8 cellular contexts compared by ENCODE assay signal in genomic region chr19:35931161-35931873, GRCh38. TPM values are rescaled to one million over a fixed set of nuclear protein-coding genes. Genes with fewer than 3 reads are reported as not detected.
DNase-seq lines count a peak whose midpoint lies in the region; ATAC-seq and TF ChIP-seq lines count a peak whose summit lies in the region.

No MANE protein-coding gene starts in this region.

- no peaks in the 10 kb centered on the region for H3K27me3 Mint-ChIP-seq in activated T-helper 1 cell treated with anti-CD3 and anti-CD28 coated beads, Interleukin-12 subunit alpha, Interleukin-12 subunit beta, Interleukin-2, Interleukin-4 antibody, amounts not matched to agents 30 ng/mL and 10 ng/mL and 1 ng/mL, durations not matched to agents 14 hours and 24 hours and 36 hours (ENCODE audit: insufficient read depth)
- no peaks in the 10 kb centered on the region for H3K27me3 Mint-ChIP-seq in naive thymus-derived CD4-positive, alpha-beta T cell
- H3K27me3 Mint-ChIP-seq in stimulated activated naive B cell treated with anti-CD40 and anti-IgM and Interleukin-4, amounts not matched to agents 10 μg/mL and 1 μg/mL and 100 μg/mL, for 72 hours: peaks cover 6 to 7% of the 10 kb centered on the region in 2 donors

- H3K9me3 Mint-ChIP-seq in activated T-helper 1 cell treated with anti-CD3 and anti-CD28 coated beads, Interleukin-12 subunit alpha, Interleukin-12 subunit beta, Interleukin-2, Interleukin-4 antibody, amounts not matched to agents 30 ng/mL and 10 ng/mL and 1 ng/mL, durations not matched to agents 14 hours and 24 hours and 36 hours: peaks cover under 1% of the 10 kb centered on the region
- H3K9me3 Mint-ChIP-seq in naive thymus-derived CD4-positive, alpha-beta T cell: peaks cover 0 to 4% (median 2%) of the 10 kb centered on the region in 11 donors
- H3K9me3 Mint-ChIP-seq in stimulated activated naive B cell treated with anti-CD40 and anti-IgM and Interleukin-4, amounts not matched to agents 10 μg/mL and 1 μg/mL and 100 μg/mL, for 72 hours: peaks cover 2 to 5% of the 10 kb centered on the region in 2 donors

- peak; percentile 76 to 87 for TF ChIP-seq POLR2A in Peyer's patch (IDR thresholded peaks at IDR 0.05)

- H3K36me3 Mint-ChIP-seq in activated T-helper 1 cell treated with anti-CD3 and anti-CD28 coated beads, Interleukin-12 subunit alpha, Interleukin-12 subunit beta, Interleukin-2, Interleukin-4 antibody, amounts not matched to agents 30 ng/mL and 10 ng/mL and 1 ng/mL, durations not matched to agents 14 hours and 24 hours and 36 hours (ENCODE audit: low read depth): no peaks in the 10 kb centered on the region
- H3K36me3 Mint-ChIP-seq in naive thymus-derived CD4-positive, alpha-beta T cell: peaks cover 0 to 10% (median 4%) of the 10 kb centered on the region in 5 donors
- H3K36me3 Mint-ChIP-seq in stimulated activated naive B cell treated with anti-CD40 and anti-IgM and Interleukin-4, amounts not matched to agents 10 μg/mL and 1 μg/mL and 100 μg/mL, for 72 hours: peaks cover 4 to 5% of the 10 kb centered on the region in 2 donors

- POLR2A ChIA-PET in naive thymus-derived CD4-positive, alpha-beta T cell (lab: Charles Lee): interaction anchor here (0.7 to 4.4 kb wide), 16 partner anchors 18 to 226 kb away, joined by 3 to 49 read pairs (median 5); partner anchors contain the start of genes KIRREL2, NFKBID, PSENEN and U2AF1L4

- peak; percentile 100 for DNase-seq in Daoy (ENCODE audit: low read depth)
- DNase-seq in Peyer's patch: peak; percentile 99 to 100 (median 99)
- DNase-seq in activated T-helper 1 cell treated with anti-CD3 and anti-CD28 coated beads, Interleukin-12 subunit alpha, Interleukin-12 subunit beta, Interleukin-2, Interleukin-4 antibody, amounts not matched to agents 30 ng/mL and 10 ng/mL and 1 ng/mL, durations not matched to agents 14 hours and 24 hours and 36 hours (ENCODE audit: low spot score): peak; percentile 100
- peak; percentile 99 for DNase-seq in fibroblast of gingiva (ENCODE audit: low read depth)
- DNase-seq in naive thymus-derived CD4-positive, alpha-beta T cell: peak; percentile 96 to 100 (median 100)
- peak; percentile 100 for DNase-seq in stimulated activated naive B cell treated with anti-CD40 and anti-IgM and Interleukin-4, amounts not matched to agents 10 μg/mL and 1 μg/mL and 100 μg/mL, for 72 hours

- TF ChIP-seq CTCF in Peyer's patch (IDR thresholded peaks at IDR 0.05): peak; percentile 89 to 99 (median 96)

- H3K9me3 ChIP-seq in KOPT-K1 (ENCODE audit: insufficient read depth, low read length, poor library complexity, severe bottlenecking) (no peaks in the 10 kb centered on the region), Peyer's patch (no peaks in the 10 kb centered on the region)
- H3K9me3 ChIP-seq in naive thymus-derived CD4-positive, alpha-beta T cell (ENCODE audit: control insufficient read depth in 2 of 3, low read length in 3 of 3): no peaks in the 10 kb centered on the region

- peak; percentile 90 for ATAC-seq in GM21786 (IDR thresholded peaks at IDR 0.05; ENCODE audit: unreplicated experiment)
- peak; percentile 98 for ATAC-seq in naive thymus-derived CD4-positive, alpha-beta T cell
- ATAC-seq in stimulated activated naive B cell treated with anti-CD40 and anti-IgM and Interleukin-4, amounts not matched to agents 10 μg/mL and 1 μg/mL and 100 μg/mL, for 72 hours (replicated peaks): peak; percentile 90 to 91

- peak overlapping the region; percentile 15 to 28 (median 20) for H3K4me3 ChIP-seq in Peyer's patch
- peak overlapping the region; percentile 59 for H3K4me3 ChIP-seq in naive thymus-derived CD4-positive, alpha-beta T cell (ENCODE audit: low read length)

- H3K27ac Mint-ChIP-seq in activated T-helper 1 cell treated with anti-CD3 and anti-CD28 coated beads, Interleukin-12 subunit alpha, Interleukin-12 subunit beta, Interleukin-2, Interleukin-4 antibody, amounts not matched to agents 30 ng/mL and 10 ng/mL and 1 ng/mL, durations not matched to agents 14 hours and 24 hours and 36 hours: peak overlapping the region; percentile 81
- peak overlapping the region; percentile 51 to 98 (median 90) for H3K27ac Mint-ChIP-seq in naive thymus-derived CD4-positive, alpha-beta T cell
- H3K27ac Mint-ChIP-seq in stimulated activated naive B cell treated with anti-CD40 and anti-IgM and Interleukin-4, amounts not matched to agents 10 μg/mL and 1 μg/mL and 100 μg/mL, for 72 hours: peak overlapping the region; percentile 70

- no peaks in the 10 kb centered on the region for H3K27me3 ChIP-seq in Peyer's patch
- H3K27me3 ChIP-seq in naive thymus-derived CD4-positive, alpha-beta T cell (ENCODE audit: control insufficient read depth in 2 of 2, insufficient read depth in 2 of 2, low read length in 2 of 2): no peaks in the 10 kb centered on the region

- no peaks in the 10 kb centered on the region for H3K36me3 ChIP-seq in KOPT-K1 (ENCODE audit: insufficient read depth, low read length)
- H3K36me3 ChIP-seq in Peyer's patch: no peaks in the 10 kb centered on the region
- H3K36me3 ChIP-seq in naive thymus-derived CD4-positive, alpha-beta T cell (ENCODE audit: control insufficient read depth in 2 of 3, insufficient read depth in 3 of 3, low read length in 3 of 3): no peaks in the 10 kb centered on the region

- H3K4me1 ChIP-seq in Peyer's patch: peaks cover 0 to 18% (median 10%) of the 10 kb centered on the region in 4 donors
- H3K4me1 ChIP-seq in naive thymus-derived CD4-positive, alpha-beta T cell (ENCODE audit: control insufficient read depth in 2 of 2, insufficient read depth in 2 of 2, low read length in 2 of 2): peaks cover 32 to 44% of the 10 kb centered on the region in 2 donors

- peaks cover 30% of the 10 kb centered on the region for H3K4me1 Mint-ChIP-seq in activated T-helper 1 cell treated with anti-CD3 and anti-CD28 coated beads, Interleukin-12 subunit alpha, Interleukin-12 subunit beta, Interleukin-2, Interleukin-4 antibody, amounts not matched to agents 30 ng/mL and 10 ng/mL and 1 ng/mL, durations not matched to agents 14 hours and 24 hours and 36 hours (ENCODE audit: low read depth)
- H3K4me1 Mint-ChIP-seq in naive thymus-derived CD4-positive, alpha-beta T cell: peaks cover 33 to 63% (median 49%) of the 10 kb centered on the region in 7 donors
- H3K4me1 Mint-ChIP-seq in stimulated activated naive B cell treated with anti-CD40 and anti-IgM and Interleukin-4, amounts not matched to agents 10 μg/mL and 1 μg/mL and 100 μg/mL, for 72 hours: peaks cover 34 to 57% of the 10 kb centered on the region in 2 donors

- CTCF ChIA-PET in naive thymus-derived CD4-positive, alpha-beta T cell (lab: Charles Lee): interaction anchor here (0.6 to 2.9 kb wide), 13 partner anchors 12 to 238 kb away, joined by 3 to 52 read pairs (median 3); partner anchors contain the start of gene NFKBID

- peak overlapping the region; percentile 70 for H3K4me3 Mint-ChIP-seq in activated T-helper 1 cell treated with anti-CD3 and anti-CD28 coated beads, Interleukin-12 subunit alpha, Interleukin-12 subunit beta, Interleukin-2, Interleukin-4 antibody, amounts not matched to agents 30 ng/mL and 10 ng/mL and 1 ng/mL, durations not matched to agents 14 hours and 24 hours and 36 hours
- peak overlapping the region; percentile 61 to 94 (median 83) for H3K4me3 Mint-ChIP-seq in naive thymus-derived CD4-positive, alpha-beta T cell
- peak overlapping the region; percentile 75 to 88 for H3K4me3 Mint-ChIP-seq in stimulated activated naive B cell treated with anti-CD40 and anti-IgM and Interleukin-4, amounts not matched to agents 10 μg/mL and 1 μg/mL and 100 μg/mL, for 72 hours

- H3K27ac ChIP-seq in KOPT-K1 (ENCODE audit: low read depth, low read length, poor library complexity, severe bottlenecking) (peak overlapping the region; percentile 52), Peyer's patch (peak overlapping the region; percentile 37 to 72 (median 58))
- H3K27ac ChIP-seq in naive thymus-derived CD4-positive, alpha-beta T cell (ENCODE audit: low read depth, low read length): peak overlapping the region; percentile 73

- intact Hi-C loops in activated T-helper 1 cell treated with anti-CD3 and anti-CD28 coated beads, Interleukin-12 subunit alpha, Interleukin-12 subunit beta, Interleukin-2, Interleukin-4 antibody, amounts not matched to agents 30 ng/mL and 10 ng/mL and 1 ng/mL, durations not matched to agents 14 hours and 24 hours and 36 hours (cut with micrococcal nuclease): loop anchor here (1.0 to 2.0 kb wide), 13 partner anchors 32 to 288 kb away; partner anchors contain the start of genes COX6B1, LIN37, PROSER3 and PSENEN
- intact Hi-C loops in naive thymus-derived CD4-positive, alpha-beta T cell (cut with micrococcal nuclease): loop anchor here (1.0 to 2.0 kb wide), 17 partner anchors 28 to 386 kb away; partner anchors contain the start of genes ARHGAP33 (in 2 of the 2), LIN37 (in 2 of the 2), PSENEN (in 2 of the 2) and THAP8 (in 2 of the 2)

RNA-seq across cellular contexts. Expression of gene LRFN3, which starts 4.9 kb away (rescaled TPM):
- 1.2 and 1.4 TPM in 2 replicates for total RNA-seq in Daoy (2014; rRNA removed; shearing (Covaris generic))
- total RNA-seq in Peyer's patch: 10 to 100 TPM in 3 of 4 donors, 1 to 10 TPM in 1; 8.3 to 34.4 (median 22.1) TPM
- 11.6 and 13.6 TPM in 2 replicates for total RNA-seq in activated T-helper 1 cell treated with anti-CD3 and anti-CD28 coated beads, Interleukin-12 subunit alpha, Interleukin-12 subunit beta, Interleukin-2, Interleukin-4 antibody, amounts not matched to agents 30 ng/mL and 10 ng/mL and 1 ng/mL, durations not matched to agents 14 hours and 24 hours and 36 hours
- total RNA-seq in naive thymus-derived CD4-positive, alpha-beta T cell: 10 to 100 TPM in 3 of 5 experiments, 1 to 10 TPM in 2; 5.7 to 14.9 (median 11.6) TPM
- 1 to 10 TPM; 1.2 to 2.4 TPM for polyA plus RNA-seq in naive thymus-derived CD4-positive, alpha-beta T cell

RNA-seq across cellular contexts. Expression of gene TYROBP, which starts 23.2 kb away (rescaled TPM):
- total RNA-seq in Daoy (2014; rRNA removed; shearing (Covaris generic)): not detected in 2 replicates
- total RNA-seq in Peyer's patch: 10 to 100 TPM in 3 of 4 donors, 1 to 10 TPM in 1; 4.2 to 56.1 (median 20.2) TPM
- total RNA-seq in activated T-helper 1 cell treated with anti-CD3 and anti-CD28 coated beads, Interleukin-12 subunit alpha, Interleukin-12 subunit beta, Interleukin-2, Interleukin-4 antibody, amounts not matched to agents 30 ng/mL and 10 ng/mL and 1 ng/mL, durations not matched to agents 14 hours and 24 hours and 36 hours: not detected in 2 replicates
- 100 to 1,000 TPM in 1 of 5 experiments, 10 to 100 TPM in 3, not detected in 1; 15.1 to 428 (median 35.6) TPM for total RNA-seq in naive thymus-derived CD4-positive, alpha-beta T cell
- polyA plus RNA-seq in naive thymus-derived CD4-positive, alpha-beta T cell: 1 to 10 TPM; 2.3 to 3.7 TPM

RNA-seq across cellular contexts. Expression of gene HCST, which starts 29.0 kb away (rescaled TPM):
- total RNA-seq in Daoy (2014; rRNA removed; shearing (Covaris generic)): not detected in 2 replicates
- total RNA-seq in Peyer's patch: 1 to 10 TPM in 1 of 4 donors, not detected in 3; 9.7 TPM
- 58.5 and 62.2 TPM in 2 replicates for total RNA-seq in activated T-helper 1 cell treated with anti-CD3 and anti-CD28 coated beads, Interleukin-12 subunit alpha, Interleukin-12 subunit beta, Interleukin-2, Interleukin-4 antibody, amounts not matched to agents 30 ng/mL and 10 ng/mL and 1 ng/mL, durations not matched to agents 14 hours and 24 hours and 36 hours
- total RNA-seq in naive thymus-derived CD4-positive, alpha-beta T cell: 100 to 1,000 TPM in 3 of 5 experiments, 10 to 100 TPM in 2; 57.4 to 117 (median 113) TPM
- 100 to 1,000 TPM; 879 to 895 TPM for polyA plus RNA-seq in naive thymus-derived CD4-positive, alpha-beta T cell

RNA-seq across cellular contexts. Expression of gene NFKBID, which starts 31.0 kb away (rescaled TPM):
- 8.5 and 33.9 TPM in 2 replicates for total RNA-seq in Daoy (2014; rRNA removed; shearing (Covaris generic))
- total RNA-seq in Peyer's patch: 10 to 100 TPM in 3 of 4 donors, 1 to 10 TPM in 1; 8.4 to 38.0 (median 23.6) TPM
- total RNA-seq in activated T-helper 1 cell treated with anti-CD3 and anti-CD28 coated beads, Interleukin-12 subunit alpha, Interleukin-12 subunit beta, Interleukin-2, Interleukin-4 antibody, amounts not matched to agents 30 ng/mL and 10 ng/mL and 1 ng/mL, durations not matched to agents 14 hours and 24 hours and 36 hours: 163 and 164 TPM in 2 replicates
- total RNA-seq in naive thymus-derived CD4-positive, alpha-beta T cell: 100 to 1,000 TPM in 1 of 5 experiments, 10 to 100 TPM in 4; 47.8 to 116 (median 57.0) TPM
- 1 to 10 TPM; 2.4 to 6.5 TPM for polyA plus RNA-seq in naive thymus-derived CD4-positive, alpha-beta T cell

Comparison
In these comparisons a context has a peak if more than half of its experiments do, and no peak if none do; other contexts are left out.
1. Peak in every context shown above with its lines: DNase-seq, ATAC-seq, H3K4me3 ChIP-seq and H3K27ac ChIP-seq.